Comparison of ENCODE assay signal across 9 cellular contexts in genomic region chr1:199954701-199955100, GRCh38.
A peak's percentile ranks its signal among the peaks of the same experiment; 100 is the strongest.
DNase-seq lines count a peak whose midpoint lies in the region; ATAC-seq, FAIRE-seq and TF ChIP-seq lines count a peak whose summit lies in the region.
"Had no signal": no experiment of that assay in that cellular context is flagged by ENCODE, and none has a peak within 500 bp of the region (broad histone marks: within the 10 kb centered on the region; RNA-seq: fewer than 3 reads in every experiment).

No MANE protein-coding gene starts in this region.

- H3K79me2 ChIP-seq in K562 (ENCODE audit: control insufficient read depth, insufficient read depth, low read length) (no peaks in the 10 kb centered on the region), PC-9 (ENCODE audit: low read depth) (no peaks in the 10 kb centered on the region)

- FAIRE-seq in K562 (lab: Jason Lieb, UNC): no peak

- H3K27ac Mint-ChIP-seq in activated naive CD8-positive, alpha-beta T cell treated with anti-CD3 and anti-CD28 coated beads for 36 hours: no peak overlapping the region

- 2% methylated on average over 3 of the region's 3 CpGs for WGBS in K562 (ENCODE audit: insufficient coverage, low coverage, missing lambda C conversion rate)

- H3K36me3 ChIP-seq in K562 (ENCODE audit: control insufficient read depth, insufficient read depth, low read length) (no peaks in the 10 kb centered on the region), lower lobe of right lung (no peaks in the 10 kb centered on the region), PC-9 (ENCODE audit: low read depth) (no peaks in the 10 kb centered on the region)

- ATAC-seq in K562: peak; percentile 79
- no peak for ATAC-seq in lower lobe of right lung
- no peak for ATAC-seq in HG02981 (IDR thresholded peaks at IDR 0.05; ENCODE audit: unreplicated experiment)

- H3K27me3 ChIP-seq in K562 (ENCODE audit: control insufficient read depth in 2 of 2, insufficient read depth in 2 of 2, low read length in 2 of 2): peaks cover 0 to 5% of the 10 kb centered on the region in 2 experiments; a peak in 1 of 5 replicates
- H3K27me3 ChIP-seq in lower lobe of right lung (ENCODE audit: low read depth): no peaks in the 10 kb centered on the region
- H3K27me3 ChIP-seq in PC-9 (ENCODE audit: insufficient read depth, low read depth): no peaks in the 10 kb centered on the region
- H3K27me3 ChIP-seq: dorsolateral prefrontal cortex had no signal

- no peak overlapping the region for H3K4me3 Mint-ChIP-seq in activated naive CD8-positive, alpha-beta T cell treated with anti-CD3 and anti-CD28 coated beads for 36 hours

- no peak overlapping the region for H2AFZ ChIP-seq in K562 (ENCODE audit: low read depth, low read length)
- no peak overlapping the region for H2AFZ ChIP-seq in PC-9

- H3F3A ChIP-seq in PC-9 (ENCODE audit: insufficient read depth, low read depth): no peaks in the 10 kb centered on the region

- H3K4me1 ChIP-seq in K562 (replicated peaks in 1 of 2; ENCODE audit: control insufficient read depth in 2 of 2, insufficient read depth in 2 of 2, low read length in 2 of 2): peaks cover 0 to 6% of the 10 kb centered on the region in 2 experiments; a peak in 2 of 5 replicates
- H3K4me1 ChIP-seq in lower lobe of right lung: no peaks in the 10 kb centered on the region
- H3K4me1 ChIP-seq in PC-9 (replicated peaks; ENCODE audit: insufficient read depth): no peaks in the 10 kb centered on the region

- H3K9me3 ChIP-seq in K562 (replicated peaks; ENCODE audit: control insufficient read depth, insufficient read depth, low read depth, low read length): no peaks in the 10 kb centered on the region
- H3K9me3 ChIP-seq in lower lobe of right lung: no peaks in the 10 kb centered on the region
- no peaks in the 10 kb centered on the region for H3K9me3 ChIP-seq in PC-9 (ENCODE audit: insufficient read depth, low read depth)

- intact Hi-C loops in K562 (cut with micrococcal nuclease) (loop anchor here (10.0 kb wide), 1 partner anchor 530 kb away; no protein-coding TSS in a partner anchor), lower lobe of right lung (cut with DNase I) (no loop called here), PC-9 (cut with micrococcal nuclease; ENCODE audit: unreplicated experiment) (no loop called here)

- no peaks in the 10 kb centered on the region for H3K36me3 Mint-ChIP-seq in activated naive CD8-positive, alpha-beta T cell treated with anti-CD3 and anti-CD28 coated beads for 36 hours

- TF ChIP-seq CTCF in K562 (IDR thresholded peaks at IDR 0.05 in 2 of 3, conservative IDR thresholded peaks at IDR 0.05 in 1 of 3; ENCODE audit: insufficient read depth in 2 of 3, low read depth in 1 of 3, low read length in 3 of 3): peak; percentile 44 to 54 (median 49)
- TF ChIP-seq CTCF in lower lobe of right lung (IDR thresholded peaks at IDR 0.05): peak; percentile 19
- TF ChIP-seq CTCF in PC-9 (conservative IDR thresholded peaks at IDR 0.05): no peak

- H3K27ac ChIP-seq in K562 (ENCODE audit: extremely low read depth, low read depth, low read length) (no peak overlapping the region), lower lobe of right lung (no peak overlapping the region), PC-9 (no peak overlapping the region)
- H3K27ac ChIP-seq: dorsolateral prefrontal cortex had no signal

- no peaks in the 10 kb centered on the region for H3K9me1 ChIP-seq in K562 (ENCODE audit: control insufficient read depth, insufficient read depth, low read length)

- no peak overlapping the region for H3K4me2 ChIP-seq in K562 (ENCODE audit: insufficient read depth, low read length)
- H3K4me2 ChIP-seq in PC-9: no peak overlapping the region

- no peak overlapping the region for H3K9ac ChIP-seq in K562 (ENCODE audit: insufficient read depth in 1 of 2, low read depth in 2 of 2, low read length in 2 of 2)

- peak; percentile 33 to 52; a peak in 3 of 4 replicates for TF ChIP-seq RAD21 in K562 (CRISPR knock-in tag; conservative IDR thresholded peaks at IDR 0.05 in 1 of 2, IDR thresholded peaks at IDR 0.05 in 1 of 2)

- in situ Hi-C loops in K562 (cut with MboI): no loop called here

- no peak for TF ChIP-seq POLR2A in K562 (conservative IDR thresholded peaks at IDR 0.05)

- DNase-seq in ELF-1 (ENCODE audit: low read depth, low spot score) (peak; percentile 74), HT-29 (ENCODE audit: low spot score) (peak; percentile 28), K562 (ENCODE audit: extremely low read depth in 1 of 4, low spot score in 3 of 4) (peak; percentile 28 to 50 (median 32)), lower lobe of right lung (no peak), PC-9 (no peak)
- no peak for DNase-seq in stimulated activated CD4-positive, alpha-beta T cell treated with anti-CD3 and anti-CD28 coated beads, Interleukin-15, amount 100 ng/mL, for 24 hours
- no peak for DNase-seq in activated naive CD8-positive, alpha-beta T cell treated with anti-CD3 and anti-CD28 coated beads for 36 hours
- DNase-seq: dorsolateral prefrontal cortex had no signal

- no peak for TF ChIP-seq EP300 in K562 (IDR thresholded peaks at IDR 0.05; ENCODE audit: low read length)

- peaks cover 5% of the 10 kb centered on the region for H3K9me3 Mint-ChIP-seq in activated naive CD8-positive, alpha-beta T cell treated with anti-CD3 and anti-CD28 coated beads for 36 hours

- no peak overlapping the region for H3K4me3 ChIP-seq in K562
- H3K4me3 ChIP-seq in lower lobe of right lung: no peak overlapping the region
- no peak overlapping the region for H3K4me3 ChIP-seq in PC-9
- H3K4me3 ChIP-seq: dorsolateral prefrontal cortex had no signal

- POLR2A ChIA-PET in K562 (lab: Yijun Ruan, JAX): no interaction called here
- POLR2A ChIA-PET in PC-9 (lab: Charles Lee; ENCODE audit: unreplicated experiment): no interaction called here

- CTCF ChIA-PET in K562 (lab: Yijun Ruan, JAX; ENCODE audit: low intra/inter-chr PET ratio) (no interaction called here), PC-9 (lab: Charles Lee) (no interaction called here)

- H4K20me1 ChIP-seq in K562 (replicated peaks; ENCODE audit: control insufficient read depth, insufficient read depth, low read length) (no peaks in the 10 kb centered on the region), PC-9 (ENCODE audit: insufficient read depth) (no peaks in the 10 kb centered on the region)

- BruUV-seq in K562 (replicated peaks; lab: Mats Ljungman, UMichigan): no TSS peak
- BruUV-seq in PC-9 (replicated peaks; lab: Mats Ljungman, UMichigan): no TSS peak

- H3K27me3 Mint-ChIP-seq in activated naive CD8-positive, alpha-beta T cell treated with anti-CD3 and anti-CD28 coated beads for 36 hours: peaks cover 35% of the 10 kb centered on the region

- H3K9me2 ChIP-seq in PC-9 (ENCODE audit: insufficient read depth): no peaks in the 10 kb centered on the region

- no peaks in the 10 kb centered on the region for H3K4me1 Mint-ChIP-seq in activated naive CD8-positive, alpha-beta T cell treated with anti-CD3 and anti-CD28 coated beads for 36 hours

TF ChIP-seq in K562, 482 proteins besides CTCF, POLR2A, EP300 and RAD21:
- TF ChIP-seq SMC3 (conservative IDR thresholded peaks at IDR 0.05; ENCODE audit: insufficient read depth, low read depth, low read length) (0 out of 2 replicates have a peak, but pooled peaks have one; percentile 18), CTCFL (IDR thresholded peaks at IDR 0.05; ENCODE audit: borderline replicate concordance, insufficient read depth, low read depth, low read length, poor library complexity, severe bottlenecking) (peak; percentile 62), CAMTA2 (CRISPR knock-in tag; conservative IDR thresholded peaks at IDR 0.05) (no peak), ZNF449 (CRISPR knock-in tag; IDR thresholded peaks at IDR 0.05) (no peak), MAZ (CRISPR knock-in tag; conservative IDR thresholded peaks at IDR 0.05 in 1 of 2, IDR thresholded peaks at IDR 0.05 in 1 of 2) (peak in 1 of 2 experiments; percentile 53; a peak in 2 of 4 replicates)

Comparison
In these comparisons a context has a peak if more than half of its experiments do, and no peak if none do; other contexts are left out.
1. DNase-seq: peak in ELF-1 (single experiment), HT-29 (single experiment) and K562 (4 of 4); none in lower lobe of right lung (single experiment), PC-9 (0 of 2), stimulated activated CD4-positive, alpha-beta T cell treated with anti-CD3 and anti-CD28 coated beads, Interleukin-15, amount 100 ng/mL, for 24 hours (single experiment) and activated naive CD8-positive, alpha-beta T cell treated with anti-CD3 and anti-CD28 coated beads for 36 hours (single experiment).